ENCODE assay signal across 8 cellular contexts in the genomic region with DNA sequence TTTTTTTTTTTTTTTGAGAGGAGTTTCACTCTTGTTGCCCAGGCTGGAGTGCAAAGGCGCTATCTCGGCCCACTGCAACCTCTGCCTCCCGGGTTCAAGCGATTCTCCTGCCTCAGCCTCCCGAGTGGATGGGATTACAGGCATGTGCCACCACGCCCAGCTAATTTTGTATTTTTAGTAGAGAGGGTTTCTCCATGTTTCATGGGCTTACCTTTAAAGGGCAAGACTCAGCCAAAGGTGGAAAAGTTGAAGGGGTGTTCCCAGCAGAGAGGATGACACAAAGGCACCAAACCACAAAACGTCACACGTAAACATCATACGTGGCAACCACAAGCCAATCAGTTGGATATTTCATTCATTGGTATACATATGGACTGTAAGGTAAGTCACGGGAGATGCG. TPM values are rescaled to one million over a fixed set of nuclear protein-coding genes. Genes with fewer than 3 reads are reported as not detected.
A peak's percentile ranks its signal among the peaks of the same experiment; 100 is the strongest.
DNase-seq lines count a peak whose midpoint lies in the region; ATAC-seq, FAIRE-seq and TF ChIP-seq lines count a peak whose summit lies in the region.
"Not testable (repeated sequence)": the region's sequence is repeated elsewhere in the genome, so short reads cannot be mapped to it uniquely, and the experiment has no call there.

No MANE protein-coding gene starts in this region.

- H3K4me1 Mint-ChIP-seq in T-cell (peaks cover 53 to 60% (median 59%) of the 10 kb centered on the region in 3 donors), osteocyte (ENCODE audit: unreplicated experiment) (peaks cover 44% of the 10 kb centered on the region)
- peaks cover 53% of the 10 kb centered on the region for H3K4me1 Mint-ChIP-seq in activated CD8-positive, alpha-beta memory T cell treated with anti-CD3 and anti-CD28 coated beads, Interleukin-2, amount 10 ng/mL, durations not matched to agents 7 days and 5 days

- H3K36me3 Mint-ChIP-seq in T-cell: peaks cover 30% of the 10 kb centered on the region
- H3K36me3 Mint-ChIP-seq in activated CD8-positive, alpha-beta memory T cell treated with anti-CD3 and anti-CD28 coated beads, Interleukin-2, amount 10 ng/mL, durations not matched to agents 7 days and 5 days: peaks cover 56% of the 10 kb centered on the region
- H3K36me3 Mint-ChIP-seq in osteocyte (ENCODE audit: unreplicated experiment): not testable (repeated sequence)

- not testable (repeated sequence) for H4K20me1 ChIP-seq in fibroblast of lung (ENCODE audit: control insufficient read depth, extremely low read depth, insufficient read depth, low read length)

- not testable (repeated sequence) for TF ChIP-seq POLR2A in GM12891 (IDR thresholded peaks at IDR 0.05; ENCODE audit: low read depth, low read length); vagina (IDR thresholded peaks at IDR 0.05)

- not testable (repeated sequence) for H3K9me3 ChIP-seq in adipocyte (ENCODE audit: control insufficient read depth, low read length); fibroblast of lung (ENCODE audit: control insufficient read depth, insufficient read depth, low read depth, low read length); vagina

- not testable (repeated sequence) for H2AFZ ChIP-seq in fibroblast of lung (ENCODE audit: low read length)

- H3K36me3 ChIP-seq in adipocyte (ENCODE audit: control insufficient read depth, insufficient read depth, low read length, severe bottlenecking); fibroblast of lung (ENCODE audit: control insufficient read depth, insufficient read depth, low read length); vagina: not testable (repeated sequence)

- peak overlapping the region; percentile 82 to 95 (median 90) for H3K4me3 Mint-ChIP-seq in T-cell
- peak overlapping the region; percentile 94 for H3K4me3 Mint-ChIP-seq in activated CD8-positive, alpha-beta memory T cell treated with anti-CD3 and anti-CD28 coated beads, Interleukin-2, amount 10 ng/mL, durations not matched to agents 7 days and 5 days
- H3K4me3 Mint-ChIP-seq in osteocyte (ENCODE audit: unreplicated experiment): peak overlapping the region; percentile 46

- H3K27me3 Mint-ChIP-seq in T-cell; activated CD8-positive, alpha-beta memory T cell treated with anti-CD3 and anti-CD28 coated beads, Interleukin-2, amount 10 ng/mL, durations not matched to agents 7 days and 5 days; osteocyte (ENCODE audit: unreplicated experiment): not testable (repeated sequence)

- H3K4me3 ChIP-seq in adipocyte (ENCODE audit: low read length) (peak overlapping the region; percentile 85), fibroblast of lung (replicated peaks in 1 of 4; ENCODE audit: control extremely low read depth in 1 of 4, insufficient read depth in 1 of 4, low read depth in 3 of 4, low read length in 4 of 4) (peak overlapping the region in 1 of 4 experiments; percentile 66)
- H3K4me3 ChIP-seq in vagina: not testable (repeated sequence)

- H3K9ac ChIP-seq in adipocyte (ENCODE audit: low read length); fibroblast of lung (ENCODE audit: insufficient read depth, low read length): not testable (repeated sequence)

- peak overlapping the region; percentile 40 for H3K4me2 ChIP-seq in fibroblast of lung (ENCODE audit: extremely low read depth, insufficient read depth, low read length)

- TF ChIP-seq CTCF in fibroblast of lung (conservative IDR thresholded peaks at IDR 0.05 in 1 of 2, IDR thresholded peaks at IDR 0.05 in 1 of 2; ENCODE audit: low read depth in 1 of 2, low read length in 2 of 2); osteocyte (IDR thresholded peaks at IDR 0.05); vagina (IDR thresholded peaks at IDR 0.05): not testable (repeated sequence)

- FAIRE-seq in GM12891 (lab: Jason Lieb, UNC): peak; percentile 65

- H3K27ac Mint-ChIP-seq in T-cell (peak overlapping the region; percentile 96 to 97), osteocyte (ENCODE audit: unreplicated experiment) (peak overlapping the region; percentile 93)
- peak overlapping the region; percentile 98 for H3K27ac Mint-ChIP-seq in activated CD8-positive, alpha-beta memory T cell treated with anti-CD3 and anti-CD28 coated beads, Interleukin-2, amount 10 ng/mL, durations not matched to agents 7 days and 5 days

- H3K9me3 Mint-ChIP-seq in T-cell; activated CD8-positive, alpha-beta memory T cell treated with anti-CD3 and anti-CD28 coated beads, Interleukin-2, amount 10 ng/mL, durations not matched to agents 7 days and 5 days (ENCODE audit: low read depth); osteocyte (ENCODE audit: unreplicated experiment): not testable (repeated sequence)

- CTCF ChIA-PET in T-cell (lab: Charles Lee): interaction anchor here (0.7 to 1.9 kb wide), 5 partner anchors 52 to 1415 kb away, joined by 3 to 9 read pairs (median 4); a partner anchor contains a TSS
- CTCF ChIA-PET in activated CD8-positive, alpha-beta memory T cell treated with anti-CD3 and anti-CD28 coated beads, Interleukin-2, amount 10 ng/mL, durations not matched to agents 7 days and 5 days (lab: Charles Lee): interaction anchor here (0.7 to 4.5 kb wide), 6 partner anchors 13 to 296 kb away, joined by 3 to 21 read pairs (median 4); a partner anchor contains a TSS

- intact Hi-C loops in vagina (cut with DNase I): not testable (repeated sequence)

- not testable (repeated sequence) for H3K27me3 ChIP-seq in adipocyte (replicated peaks; ENCODE audit: control insufficient read depth, insufficient read depth, low read length); fibroblast of lung (ENCODE audit: control insufficient read depth, insufficient read depth, low read length); vagina

- H3K79me2 ChIP-seq in fibroblast of lung (ENCODE audit: control insufficient read depth, insufficient read depth, low read length): not testable (repeated sequence)

- H3K4me1 ChIP-seq in adipocyte (ENCODE audit: control insufficient read depth, insufficient read depth, low read length) (peaks cover 24% of the 10 kb centered on the region), fibroblast of lung (ENCODE audit: control insufficient read depth, extremely low read depth, insufficient read depth, low read length) (peaks cover 22% of the 10 kb centered on the region)
- H3K4me1 ChIP-seq in vagina: not testable (repeated sequence)

- H3K27ac ChIP-seq in fibroblast of lung (ENCODE audit: insufficient read depth, low read length) (peak overlapping the region; percentile 80), vagina (peak overlapping the region; percentile 85)

- ATAC-seq in T-cell (replicated peaks in 1 of 4): peak in 1 of 4 experiments; percentile 37
- peak; percentile 5 for ATAC-seq in activated CD8-positive, alpha-beta memory T cell treated with anti-CD3 and anti-CD28 coated beads, Interleukin-2, amount 10 ng/mL, durations not matched to agents 7 days and 5 days

- not testable (repeated sequence) for DNase-seq in GM12891 (ENCODE audit: insufficient read length, low spot score); adipocyte (ENCODE audit: low read depth); fibroblast of lung (ENCODE audit: low read depth in 2 of 2); osteocyte (ENCODE audit: extremely low spot score, unreplicated experiment); vagina (ENCODE audit: extremely low spot score in 2 of 2)
- peak in 32 of 34 experiments; percentile 10 to 63 (median 40) for DNase-seq in T-cell
- peak; percentile 78 for DNase-seq in activated CD8-positive, alpha-beta memory T cell treated with anti-CD3 and anti-CD28 coated beads, Interleukin-2, amount 10 ng/mL, durations not matched to agents 7 days and 5 days
- peak; percentile 21 for DNase-seq in stimulated activated CD8-positive, alpha-beta memory T cell treated with anti-CD3 and anti-CD28 coated beads, Interleukin-12 subunit alpha, Interleukin-12 subunit beta, amount 100 ng/mL, for 24 hours (ENCODE audit: extremely low read depth)

- POLR2A ChIA-PET in T-cell (lab: Charles Lee): interaction anchor here (0.8 to 1.8 kb wide), 4 partner anchors 9 to 53 kb away, joined by 7 to 8 read pairs (median 7); a partner anchor contains a TSS

RNA-seq across cellular contexts. Expression of a gene that starts 1.1 kb away (rescaled TPM):
- 42.5 TPM for polyA plus RNA-seq in GM12891 (2012; ENCODE audit: low read depth, missing spikeins)
- total RNA-seq in T-cell (100 to 1,000 TPM in 3 of 5 donors, 10 to 100 TPM in 2; 94.0 to 119 (median 113) TPM), fibroblast of lung (18.5 and 26.8 TPM in 2 replicates), osteocyte (30.6 and 32.1 TPM in 2 replicates), vagina (44.9 TPM)
- 100 to 1,000 TPM in 1 of 2 experiments, 10 to 100 TPM in 1; 79.6 to 129 TPM for total RNA-seq in activated CD8-positive, alpha-beta memory T cell treated with anti-CD3 and anti-CD28 coated beads, Interleukin-2, amount 10 ng/mL, durations not matched to agents 7 days and 5 days
- 32.8 and 46.8 TPM in 2 replicates for polyA plus RNA-seq in fibroblast of lung
- 33.5 and 43.9 TPM in 2 replicates for polyA plus RNA-seq in fibroblast of lung (2012)
- polyA minus RNA-seq in fibroblast of lung (ENCODE audit: low replicate concordance): 1.5 TPM in 1 of 2 replicates, not detected in the other

RNA-seq across cellular contexts. Expression of a gene that starts 52.8 kb away (rescaled TPM):
- 4.0 TPM for polyA plus RNA-seq in GM12891 (2012; ENCODE audit: low read depth, missing spikeins)
- total RNA-seq in T-cell (10 to 100 TPM; 20.0 to 22.2 (median 21.1) TPM), fibroblast of lung (13.4 and 13.7 TPM in 2 replicates), osteocyte (8.2 and 9.4 TPM in 2 replicates), vagina (8.6 TPM)
- total RNA-seq in activated CD8-positive, alpha-beta memory T cell treated with anti-CD3 and anti-CD28 coated beads, Interleukin-2, amount 10 ng/mL, durations not matched to agents 7 days and 5 days: 10 to 100 TPM; 14.3 to 18.0 TPM
- polyA plus RNA-seq in fibroblast of lung: 8.3 and 10.4 TPM in 2 replicates
- polyA plus RNA-seq in fibroblast of lung (2012): 5.9 and 6.1 TPM in 2 replicates
- polyA minus RNA-seq in fibroblast of lung (ENCODE audit: low replicate concordance): 0.55 and 0.82 TPM in 2 replicates

RNA-seq across cellular contexts. Expression of a gene that starts 53.0 kb away (rescaled TPM):
- 2.8 TPM for polyA plus RNA-seq in GM12891 (2012; ENCODE audit: low read depth, missing spikeins)
- 1 to 10 TPM; 3.4 to 5.9 (median 5.0) TPM for total RNA-seq in T-cell
- 1 to 10 TPM; 4.0 to 4.3 TPM for total RNA-seq in activated CD8-positive, alpha-beta memory T cell treated with anti-CD3 and anti-CD28 coated beads, Interleukin-2, amount 10 ng/mL, durations not matched to agents 7 days and 5 days
- total RNA-seq in fibroblast of lung: 9.4 and 11.3 TPM in 2 replicates
- 11.8 and 13.0 TPM in 2 replicates for polyA plus RNA-seq in fibroblast of lung
- 9.6 and 9.8 TPM in 2 replicates for polyA plus RNA-seq in fibroblast of lung (2012)
- polyA minus RNA-seq in fibroblast of lung (ENCODE audit: low replicate concordance): 7.5 and 8.7 TPM in 2 replicates
- total RNA-seq in osteocyte: 7.4 and 8.3 TPM in 2 replicates
- total RNA-seq in vagina: 31.7 TPM
